ENCODE assay signal across 1 cellular context in genomic region chr20:16573011-16573965, GRCh38.
A peak's percentile ranks its signal among the peaks of the same experiment; 100 is the strongest.
TF ChIP-seq lines count a peak whose summit lies in the region.

Gene KIF16B (minus strand): TSS chr20:16573448. CDS start chr20:16573275, 173 bp downstream.

TF ChIP-seq in Ishikawa, 13 proteins besides CTCF, POLR2A, EP300 and RAD21:
- TF ChIP-seq CEBPB (IDR thresholded peaks at IDR 0.05): no peak
- peak; percentile 73 for TF ChIP-seq USF1 (IDR thresholded peaks at IDR 0.05)
- TF ChIP-seq TEAD4 (IDR thresholded peaks at IDR 0.05): no peak
- TF ChIP-seq TAF1 (IDR thresholded peaks at IDR 0.05; ENCODE audit: low read depth): 0 out of 2 replicates have a peak, but pooled peaks have one; percentile 46
- TF ChIP-seq ZBTB7A (IDR thresholded peaks at IDR 0.05; ENCODE audit: low read depth): peak; percentile 78; the same call in 1 of the 2 replicates
- peak; percentile 76 for TF ChIP-seq MAX (IDR thresholded peaks at IDR 0.05)
- TF ChIP-seq YY1 (IDR thresholded peaks at IDR 0.05; ENCODE audit: low read depth): peak; percentile 58
- TF ChIP-seq NFIC (IDR thresholded peaks at IDR 0.05): no peak
- TF ChIP-seq CREB1 (IDR thresholded peaks at IDR 0.05; ENCODE audit: low read depth): no peak
- TF ChIP-seq TCF12 (IDR thresholded peaks at IDR 0.05; ENCODE audit: low read depth): 0 out of 2 replicates have a peak, but pooled peaks have one; percentile 42
- no peak for TF ChIP-seq FOXM1 (IDR thresholded peaks at IDR 0.05; ENCODE audit: borderline replicate concordance, low read depth)
- TF ChIP-seq, protein P1, sequence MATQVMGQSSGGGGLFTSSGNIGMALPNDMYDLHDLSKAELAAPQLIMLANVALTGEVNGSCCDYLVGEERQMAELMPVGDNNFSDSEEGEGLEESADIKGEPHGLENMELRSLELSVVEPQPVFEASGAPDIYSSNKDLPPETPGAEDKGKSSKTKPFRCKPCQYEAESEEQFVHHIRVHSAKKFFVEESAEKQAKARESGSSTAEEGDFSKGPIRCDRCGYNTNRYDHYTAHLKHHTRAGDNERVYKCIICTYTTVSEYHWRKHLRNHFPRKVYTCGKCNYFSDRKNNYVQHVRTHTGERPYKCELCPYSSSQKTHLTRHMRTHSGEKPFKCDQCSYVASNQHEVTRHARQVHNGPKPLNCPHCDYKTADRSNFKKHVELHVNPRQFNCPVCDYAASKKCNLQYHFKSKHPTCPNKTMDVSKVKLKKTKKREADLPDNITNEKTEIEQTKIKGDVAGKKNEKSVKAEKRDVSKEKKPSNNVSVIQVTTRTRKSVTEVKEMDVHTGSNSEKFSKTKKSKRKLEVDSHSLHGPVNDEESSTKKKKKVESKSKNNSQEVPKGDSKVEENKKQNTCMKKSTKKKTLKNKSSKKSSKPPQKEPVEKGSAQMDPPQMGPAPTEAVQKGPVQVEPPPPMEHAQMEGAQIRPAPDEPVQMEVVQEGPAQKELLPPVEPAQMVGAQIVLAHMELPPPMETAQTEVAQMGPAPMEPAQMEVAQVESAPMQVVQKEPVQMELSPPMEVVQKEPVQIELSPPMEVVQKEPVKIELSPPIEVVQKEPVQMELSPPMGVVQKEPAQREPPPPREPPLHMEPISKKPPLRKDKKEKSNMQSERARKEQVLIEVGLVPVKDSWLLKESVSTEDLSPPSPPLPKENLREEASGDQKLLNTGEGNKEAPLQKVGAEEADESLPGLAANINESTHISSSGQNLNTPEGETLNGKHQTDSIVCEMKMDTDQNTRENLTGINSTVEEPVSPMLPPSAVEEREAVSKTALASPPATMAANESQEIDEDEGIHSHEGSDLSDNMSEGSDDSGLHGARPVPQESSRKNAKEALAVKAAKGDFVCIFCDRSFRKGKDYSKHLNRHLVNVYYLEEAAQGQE (IDR thresholded peaks at IDR 0.05; ENCODE audit: low read depth): no peak
- peak; percentile 49 for TF ChIP-seq EGR1 (IDR thresholded peaks at IDR 0.05)
